ENCODE assay signal across 3 cellular contexts in genomic region chr9:13263511-13263910, GRCh38.
TF ChIP-seq lines count a peak whose summit lies in the region.

No MANE protein-coding gene starts in this region.

TF ChIP-seq in A549, 52 proteins besides CTCF, POLR2A, EP300 and RAD21 (continued from another document):
- TF ChIP-seq EHMT2 (IDR thresholded peaks at IDR 0.05; ENCODE audit: low read depth) (no peak), KDM5A (IDR thresholded peaks at IDR 0.05) (no peak), CHD4 (IDR thresholded peaks at IDR 0.05; ENCODE audit: borderline replicate concordance) (no peak), KDM1A (IDR thresholded peaks at IDR 0.05; ENCODE audit: low read depth) (no peak), TFCP2L1 (CRISPR knock-in tag; IDR thresholded peaks at IDR 0.05) (no peak), NR3C1 (IDR thresholded peaks at IDR 0.05) (no peak), REST (IDR thresholded peaks at IDR 0.05) (no peak), HDAC2 (IDR thresholded peaks at IDR 0.05) (no peak), SMC3 (IDR thresholded peaks at IDR 0.05) (no peak), HOXB5 (CRISPR knock-in tag; IDR thresholded peaks at IDR 0.05) (no peak), ZFP36 (IDR thresholded peaks at IDR 0.05; ENCODE audit: borderline replicate concordance, partially characterized antibody) (no peak), GATA3 (IDR thresholded peaks at IDR 0.05; ENCODE audit: borderline replicate concordance) (no peak), EHF (CRISPR knock-in tag; IDR thresholded peaks at IDR 0.05) (no peak), ZC3H11A (IDR thresholded peaks at IDR 0.05) (no peak), RARB (CRISPR knock-in tag; IDR thresholded peaks at IDR 0.05) (no peak), ELK1 (IDR thresholded peaks at IDR 0.05; ENCODE audit: low read depth, low read length) (no peak), POLR2AphosphoS2 (conservative IDR thresholded peaks at IDR 0.05; ENCODE audit: low read length) (no peak), MAZ (IDR thresholded peaks at IDR 0.05; ENCODE audit: borderline replicate concordance, low read depth, low read length) (no peak)

TF ChIP-seq in endothelial cell of umbilical vein, 7 proteins besides CTCF, POLR2A, EP300 and RAD21:
- TF ChIP-seq MAX (IDR thresholded peaks at IDR 0.05; ENCODE audit: insufficient read depth, insufficient read length), result no peak
- TF ChIP-seq POLR2AphosphoS5 (IDR thresholded peaks at IDR 0.05; ENCODE audit: insufficient read depth, low read depth, low read length), result no peak
- no peak for TF ChIP-seq EZH2 (IDR thresholded peaks at IDR 0.05; ENCODE audit: borderline replicate concordance, low read depth, low read length, severe bottlenecking)
- no peak for TF ChIP-seq JUN (IDR thresholded peaks at IDR 0.05; ENCODE audit: borderline replicate concordance, insufficient read depth, insufficient read length, low read depth)
- no peak for TF ChIP-seq FOS (IDR thresholded peaks at IDR 0.05; ENCODE audit: borderline replicate concordance, insufficient read depth, low read length)
- TF ChIP-seq GATA2 (IDR thresholded peaks at IDR 0.05; ENCODE audit: insufficient read depth, insufficient read length, low read depth, low read length), result no peak
- TF ChIP-seq MYC (IDR thresholded peaks at IDR 0.05; ENCODE audit: low read depth, low read length), result no peak

TF ChIP-seq in HEK293T, 16 proteins besides CTCF, POLR2A, EP300 and RAD21 (continued from another document):
- TF ChIP-seq FOXK2 (IDR thresholded peaks at IDR 0.05) (no peak), ELF4 (IDR thresholded peaks at IDR 0.05) (no peak)
